Comparison of ENCODE assay signal across 1 cellular context in the genomic region with DNA sequence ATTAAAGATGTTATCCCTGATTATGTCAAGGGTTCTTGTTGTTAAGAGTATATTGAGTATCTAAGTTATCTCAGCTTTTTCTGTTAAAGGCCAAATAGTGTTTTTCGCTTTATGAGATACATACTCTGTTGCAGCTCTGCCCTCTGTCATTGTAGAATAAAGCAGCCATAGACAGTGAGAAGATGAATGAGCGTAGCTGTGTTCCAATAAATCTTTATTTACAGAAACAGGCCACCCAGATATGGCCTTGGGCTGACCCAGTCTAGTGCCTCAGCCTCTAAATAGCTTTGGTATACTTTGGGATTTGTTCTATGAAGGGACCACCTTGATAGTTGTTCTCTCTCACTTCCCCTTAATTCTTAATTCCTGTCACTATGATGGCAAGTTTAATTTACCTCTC.
TF ChIP-seq lines count a peak whose summit lies in the region.

No MANE protein-coding gene starts in this region.

TF ChIP-seq in HepG2, 621 proteins besides CTCF, POLR2A, EP300 and RAD21 (continued from another document):
- TF ChIP-seq, protein P1, sequence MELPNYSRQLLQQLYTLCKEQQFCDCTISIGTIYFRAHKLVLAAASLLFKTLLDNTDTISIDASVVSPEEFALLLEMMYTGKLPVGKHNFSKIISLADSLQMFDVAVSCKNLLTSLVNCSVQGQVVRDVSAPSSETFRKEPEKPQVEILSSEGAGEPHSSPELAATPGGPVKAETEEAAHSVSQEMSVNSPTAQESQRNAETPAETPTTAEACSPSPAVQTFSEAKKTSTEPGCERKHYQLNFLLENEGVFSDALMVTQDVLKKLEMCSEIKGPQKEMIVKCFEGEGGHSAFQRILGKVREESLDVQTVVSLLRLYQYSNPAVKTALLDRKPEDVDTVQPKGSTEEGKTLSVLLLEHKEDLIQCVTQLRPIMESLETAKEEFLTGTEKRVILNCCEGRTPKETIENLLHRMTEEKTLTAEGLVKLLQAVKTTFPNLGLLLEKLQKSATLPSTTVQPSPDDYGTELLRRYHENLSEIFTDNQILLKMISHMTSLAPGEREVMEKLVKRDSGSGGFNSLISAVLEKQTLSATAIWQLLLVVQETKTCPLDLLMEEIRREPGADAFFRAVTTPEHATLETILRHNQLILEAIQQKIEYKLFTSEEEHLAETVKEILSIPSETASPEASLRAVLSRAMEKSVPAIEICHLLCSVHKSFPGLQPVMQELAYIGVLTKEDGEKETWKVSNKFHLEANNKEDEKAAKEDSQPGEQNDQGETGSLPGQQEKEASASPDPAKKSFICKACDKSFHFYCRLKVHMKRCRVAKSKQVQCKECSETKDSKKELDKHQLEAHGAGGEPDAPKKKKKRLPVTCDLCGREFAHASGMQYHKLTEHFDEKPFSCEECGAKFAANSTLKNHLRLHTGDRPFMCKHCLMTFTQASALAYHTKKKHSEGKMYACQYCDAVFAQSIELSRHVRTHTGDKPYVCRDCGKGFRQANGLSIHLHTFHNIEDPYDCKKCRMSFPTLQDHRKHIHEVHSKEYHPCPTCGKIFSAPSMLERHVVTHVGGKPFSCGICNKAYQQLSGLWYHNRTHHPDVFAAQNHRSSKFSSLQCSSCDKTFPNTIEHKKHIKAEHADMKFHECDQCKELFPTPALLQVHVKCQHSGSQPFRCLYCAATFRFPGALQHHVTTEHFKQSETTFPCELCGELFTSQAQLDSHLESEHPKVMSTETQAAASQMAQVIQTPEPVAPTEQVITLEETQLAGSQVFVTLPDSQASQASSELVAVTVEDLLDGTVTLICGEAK (IDR thresholded peaks at IDR 0.05): peak; percentile 31; the same call in 1 of the 2 replicates
- TF ChIP-seq, protein P1 (CRISPR knock-in tag; IDR thresholded peaks at IDR 0.05): peak; percentile 83; the same call in 1 of the 2 replicates
- TF ChIP-seq MBD4 (IDR thresholded peaks at IDR 0.05; ENCODE audit: borderline replicate concordance, low read length) (0 out of 2 replicates have a peak, but pooled peaks have one; percentile 38), IKZF1 (IDR thresholded peaks at IDR 0.05) (no peak), ZBTB42 (CRISPR knock-in tag; IDR thresholded peaks at IDR 0.05) (no peak)
- TF ChIP-seq, protein P2, sequence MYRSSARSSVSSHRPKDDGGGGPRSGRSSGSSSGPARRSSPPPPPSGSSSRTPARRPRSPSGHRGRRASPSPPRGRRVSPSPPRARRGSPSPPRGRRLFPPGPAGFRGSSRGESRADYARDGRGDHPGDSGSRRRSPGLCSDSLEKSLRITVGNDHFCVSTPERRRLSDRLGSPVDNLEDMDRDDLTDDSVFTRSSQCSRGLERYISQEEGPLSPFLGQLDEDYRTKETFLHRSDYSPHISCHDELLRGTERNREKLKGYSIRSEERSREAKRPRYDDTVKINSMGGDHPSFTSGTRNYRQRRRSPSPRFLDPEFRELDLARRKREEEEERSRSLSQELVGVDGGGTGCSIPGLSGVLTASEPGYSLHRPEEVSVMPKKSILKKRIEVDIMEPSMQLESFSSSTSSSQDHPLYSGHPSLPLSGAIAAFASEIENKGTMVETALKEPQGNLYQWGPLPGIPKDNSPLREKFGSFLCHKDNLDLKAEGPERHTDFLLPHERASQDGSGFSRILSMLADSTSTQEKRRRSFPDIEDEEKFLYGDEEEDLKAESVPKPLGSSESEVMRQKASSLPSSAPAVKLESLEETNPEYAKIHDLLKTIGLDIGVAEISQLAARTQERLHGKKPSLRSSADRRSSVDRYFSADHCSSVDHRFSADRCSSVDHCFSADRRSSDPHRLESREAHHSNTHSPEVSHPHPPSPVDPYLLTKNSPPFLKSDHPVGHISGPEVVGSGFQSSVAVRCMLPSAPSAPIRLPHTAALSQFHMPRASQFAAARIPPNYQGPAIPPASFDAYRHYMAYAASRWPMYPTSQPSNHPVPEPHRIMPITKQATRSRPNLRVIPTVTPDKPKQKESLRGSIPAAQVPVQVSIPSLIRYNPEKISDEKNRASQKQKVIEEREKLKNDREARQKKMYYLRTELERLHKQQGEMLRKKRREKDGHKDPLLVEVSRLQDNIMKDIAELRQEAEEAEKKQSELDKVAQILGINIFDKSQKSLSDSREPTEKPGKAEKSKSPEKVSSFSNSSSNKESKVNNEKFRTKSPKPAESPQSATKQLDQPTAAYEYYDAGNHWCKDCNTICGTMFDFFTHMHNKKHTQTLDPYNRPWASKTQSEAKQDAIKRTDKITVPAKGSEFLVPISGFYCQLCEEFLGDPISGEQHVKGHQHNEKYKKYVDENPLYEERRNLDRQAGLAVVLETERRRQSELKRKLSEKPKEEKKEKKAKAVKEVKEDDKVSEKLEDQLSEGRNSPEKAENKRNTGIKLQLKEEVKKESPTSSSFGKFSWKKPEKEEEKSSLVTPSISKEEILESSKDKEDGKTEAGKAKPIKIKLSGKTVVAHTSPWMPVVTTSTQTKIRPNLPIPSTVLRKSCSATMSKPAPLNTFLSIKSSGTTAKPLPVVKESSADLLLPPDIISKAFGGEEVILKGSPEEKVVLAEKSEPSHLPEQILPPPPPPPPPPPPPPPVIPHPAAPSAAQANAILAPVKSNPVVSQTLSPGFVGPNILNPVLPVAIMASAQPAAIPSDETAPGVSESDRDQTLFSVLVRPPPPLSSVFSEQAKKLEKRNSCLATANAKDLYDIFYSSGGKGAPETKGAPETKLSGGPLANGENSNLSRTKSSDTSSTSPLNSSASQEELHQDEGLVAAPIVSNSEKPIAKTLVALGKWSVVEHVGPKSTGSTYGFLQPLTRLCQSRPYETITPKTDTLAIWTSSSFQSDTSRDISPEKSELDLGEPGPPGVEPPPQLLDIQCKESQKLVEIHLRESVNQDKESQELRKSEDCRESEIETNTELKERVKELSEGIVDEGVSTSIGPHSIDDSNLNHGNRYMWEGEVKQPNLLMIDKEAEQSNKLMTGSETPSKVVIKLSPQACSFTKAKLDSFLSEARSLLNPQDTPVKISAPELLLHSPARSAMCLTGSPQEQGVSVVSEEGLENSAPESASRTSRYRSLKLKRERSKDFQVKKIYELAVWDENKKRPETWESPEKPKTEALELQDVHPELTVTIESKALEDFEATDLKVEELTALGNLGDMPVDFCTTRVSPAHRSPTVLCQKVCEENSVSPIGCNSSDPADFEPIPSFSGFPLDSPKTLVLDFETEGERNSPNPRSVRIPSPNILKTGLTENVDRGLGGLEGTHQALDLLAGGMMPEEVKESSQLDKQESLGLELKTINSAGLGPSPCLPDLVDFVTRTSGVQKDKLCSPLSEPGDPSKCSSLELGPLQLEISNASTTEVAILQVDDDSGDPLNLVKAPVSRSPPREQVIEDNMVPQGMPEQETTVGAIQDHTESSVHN (CRISPR knock-in tag; IDR thresholded peaks at IDR 0.05): no peak
